1 cellular context compared by ENCODE assay signal in genomic region chr10:86391986-86392722, GRCh38.
TF ChIP-seq lines count a peak whose summit lies in the region.

No MANE protein-coding gene starts in this region.

TF ChIP-seq in GM12878, 131 proteins besides CTCF, POLR2A, EP300 and RAD21 (continued from another document):
- TF ChIP-seq, protein P1, sequence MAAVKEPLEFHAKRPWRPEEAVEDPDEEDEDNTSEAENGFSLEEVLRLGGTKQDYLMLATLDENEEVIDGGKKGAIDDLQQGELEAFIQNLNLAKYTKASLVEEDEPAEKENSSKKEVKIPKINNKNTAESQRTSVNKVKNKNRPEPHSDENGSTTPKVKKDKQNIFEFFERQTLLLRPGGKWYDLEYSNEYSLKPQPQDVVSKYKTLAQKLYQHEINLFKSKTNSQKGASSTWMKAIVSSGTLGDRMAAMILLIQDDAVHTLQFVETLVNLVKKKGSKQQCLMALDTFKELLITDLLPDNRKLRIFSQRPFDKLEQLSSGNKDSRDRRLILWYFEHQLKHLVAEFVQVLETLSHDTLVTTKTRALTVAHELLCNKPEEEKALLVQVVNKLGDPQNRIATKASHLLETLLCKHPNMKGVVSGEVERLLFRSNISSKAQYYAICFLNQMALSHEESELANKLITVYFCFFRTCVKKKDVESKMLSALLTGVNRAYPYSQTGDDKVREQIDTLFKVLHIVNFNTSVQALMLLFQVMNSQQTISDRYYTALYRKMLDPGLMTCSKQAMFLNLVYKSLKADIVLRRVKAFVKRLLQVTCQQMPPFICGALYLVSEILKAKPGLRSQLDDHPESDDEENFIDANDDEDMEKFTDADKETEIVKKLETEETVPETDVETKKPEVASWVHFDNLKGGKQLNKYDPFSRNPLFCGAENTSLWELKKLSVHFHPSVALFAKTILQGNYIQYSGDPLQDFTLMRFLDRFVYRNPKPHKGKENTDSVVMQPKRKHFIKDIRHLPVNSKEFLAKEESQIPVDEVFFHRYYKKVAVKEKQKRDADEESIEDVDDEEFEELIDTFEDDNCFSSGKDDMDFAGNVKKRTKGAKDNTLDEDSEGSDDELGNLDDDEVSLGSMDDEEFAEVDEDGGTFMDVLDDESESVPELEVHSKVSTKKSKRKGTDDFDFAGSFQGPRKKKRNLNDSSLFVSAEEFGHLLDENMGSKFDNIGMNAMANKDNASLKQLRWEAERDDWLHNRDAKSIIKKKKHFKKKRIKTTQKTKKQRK (IDR thresholded peaks at IDR 0.05; ENCODE audit: low read depth, low read length), result no peak
- TF ChIP-seq SIN3A (IDR thresholded peaks at IDR 0.05; ENCODE audit: low read depth, low read length) (no peak), SIX5 (IDR thresholded peaks at IDR 0.05; ENCODE audit: low read depth, low read length, severe bottlenecking) (no peak), EED (IDR thresholded peaks at IDR 0.05; ENCODE audit: low read depth) (0 out of 2 replicates have a peak, but pooled peaks have one; percentile 5), POLR2AphosphoS5 (IDR thresholded peaks at IDR 0.05; ENCODE audit: low read length) (no peak), SREBF1 (IDR thresholded peaks at IDR 0.05; ENCODE audit: low read length) (no peak), MYB (IDR thresholded peaks at IDR 0.05; ENCODE audit: borderline replicate concordance, low read depth, low read length) (no peak), PML (IDR thresholded peaks at IDR 0.05; ENCODE audit: low read length) (no peak), PBX3 (IDR thresholded peaks at IDR 0.05; ENCODE audit: insufficient replicate concordance, low read depth, low read length) (peak; percentile 75), YY1 (IDR thresholded peaks at IDR 0.05; ENCODE audit: low read depth, low read length) (peak; percentile 79), GATAD2B (conservative IDR thresholded peaks at IDR 0.05; ENCODE audit: low read depth) (0 out of 2 replicates have a peak, but pooled peaks have one; percentile 62), ZNF24 (IDR thresholded peaks at IDR 0.05) (no peak), KAT2A (conservative IDR thresholded peaks at IDR 0.05; ENCODE audit: control insufficient read depth, low read depth, low read length) (no peak), HCFC1 (IDR thresholded peaks at IDR 0.05; ENCODE audit: low read length) (no peak), RAD51 (IDR thresholded peaks at IDR 0.05) (no peak), FOS (IDR thresholded peaks at IDR 0.05; ENCODE audit: borderline replicate concordance, extremely low read depth, insufficient read length) (no peak), RELA (IDR thresholded peaks at IDR 0.05; ENCODE audit: borderline replicate concordance, partially characterized antibody) (no peak), CREB1 (IDR thresholded peaks at IDR 0.05; ENCODE audit: low read depth) (0 out of 2 replicates have a peak, but pooled peaks have one; percentile 30), MEF2A (IDR thresholded peaks at IDR 0.05; ENCODE audit: insufficient read depth, low read depth, low read length) (no peak)
- TF ChIP-seq, protein P2, sequence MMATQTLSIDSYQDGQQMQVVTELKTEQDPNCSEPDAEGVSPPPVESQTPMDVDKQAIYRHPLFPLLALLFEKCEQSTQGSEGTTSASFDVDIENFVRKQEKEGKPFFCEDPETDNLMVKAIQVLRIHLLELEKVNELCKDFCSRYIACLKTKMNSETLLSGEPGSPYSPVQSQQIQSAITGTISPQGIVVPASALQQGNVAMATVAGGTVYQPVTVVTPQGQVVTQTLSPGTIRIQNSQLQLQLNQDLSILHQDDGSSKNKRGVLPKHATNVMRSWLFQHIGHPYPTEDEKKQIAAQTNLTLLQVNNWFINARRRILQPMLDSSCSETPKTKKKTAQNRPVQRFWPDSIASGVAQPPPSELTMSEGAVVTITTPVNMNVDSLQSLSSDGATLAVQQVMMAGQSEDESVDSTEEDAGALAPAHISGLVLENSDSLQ (IDR thresholded peaks at IDR 0.05), result peak; percentile 88
